9 cellular contexts compared by ENCODE assay signal in genomic region chr9:128911529-128912035, GRCh38. TPM values are rescaled to one million over a fixed set of nuclear protein-coding genes. Genes with fewer than 3 reads are reported as not detected.
A peak's percentile ranks its signal among the peaks of the same experiment; 100 is the strongest.
DNase-seq lines count a peak whose midpoint lies in the region; ATAC-seq lines count a peak whose summit lies in the region.
"Had no signal": no experiment of that assay in that cellular context is flagged by ENCODE, and none has a peak within 500 bp of the region (broad histone marks: within the 10 kb centered on the region; RNA-seq: fewer than 3 reads in every experiment).

No MANE protein-coding gene starts in this region.

- H3K9me3 Mint-ChIP-seq in activated T-helper 17 cell treated with anti-CD3 and anti-CD28 coated beads, Interleukin-2, amount 50 U/mL, for 72 hours = no peaks in the 10 kb centered on the region

- H3K9ac ChIP-seq in GM23248 (no peak overlapping the region), skeletal muscle satellite cell (ENCODE audit: low read depth, low read length) (peak overlapping the region; percentile 41)

- peaks cover 91% of the 10 kb centered on the region for H3K79me2 ChIP-seq in GM23248 (ENCODE audit: insufficient read depth)

- H3K9me2 ChIP-seq in GM23248 (ENCODE audit: insufficient read depth) = no peaks in the 10 kb centered on the region

- 1% methylated on average over 8 of the region's 8 CpGs for WGBS in GM23248 (ENCODE audit: low coverage in 1 of 2, low lambda C conversion rate in 2 of 2, missing lambda C conversion rate in 2 of 2), 2 experiments

- no peaks in the 10 kb centered on the region for H3K27me3 Mint-ChIP-seq in activated T-helper 17 cell treated with anti-CD3 and anti-CD28 coated beads, Interleukin-2, amount 50 U/mL, for 72 hours

- H3K4me1 ChIP-seq in GM23248 (ENCODE audit: insufficient read depth) (peaks cover 35% of the 10 kb centered on the region), skeletal muscle satellite cell (ENCODE audit: control insufficient read depth, insufficient read depth, low read length) (peaks cover 62% of the 10 kb centered on the region)

- H3K4me3 ChIP-seq in GM23248 (peak overlapping the region; percentile 28; the same call in 1 of the 2 replicates), skeletal muscle satellite cell (ENCODE audit: low read length) (peak overlapping the region; percentile 47)

- H3K4me3 Mint-ChIP-seq in activated T-helper 17 cell treated with anti-CD3 and anti-CD28 coated beads, Interleukin-2, amount 50 U/mL, for 72 hours = peak overlapping the region; percentile 58

- peaks cover 18% of the 10 kb centered on the region for H3K4me1 Mint-ChIP-seq in activated T-helper 17 cell treated with anti-CD3 and anti-CD28 coated beads, Interleukin-2, amount 50 U/mL, for 72 hours

- H3K36me3 ChIP-seq in GM23248 (ENCODE audit: low read depth) (peaks cover 10% of the 10 kb centered on the region; the same call in 1 of the 2 replicates), skeletal muscle satellite cell (ENCODE audit: insufficient read depth, low read length) (peaks cover 83% of the 10 kb centered on the region)

- peak overlapping the region; percentile 91 for H3K27ac Mint-ChIP-seq in activated T-helper 17 cell treated with anti-CD3 and anti-CD28 coated beads, Interleukin-2, amount 50 U/mL, for 72 hours

- H3K9me3 ChIP-seq in GM23248 (ENCODE audit: low read depth) (no peaks in the 10 kb centered on the region), skeletal muscle satellite cell (replicated peaks; ENCODE audit: low read length) (no peaks in the 10 kb centered on the region)

- H4K20me1 ChIP-seq in GM23248 (ENCODE audit: insufficient read depth) = no peaks in the 10 kb centered on the region

- no peak overlapping the region for H2AFZ ChIP-seq in GM23248

- ATAC-seq in activated T-helper 17 cell treated with anti-CD3 and anti-CD28 coated beads, Interleukin-2, amount 50 U/mL, for 72 hours (replicated peaks) = no peak
- ATAC-seq in HG03521 (IDR thresholded peaks at IDR 0.05; ENCODE audit: unreplicated experiment) (no peak), GM18519 (IDR thresholded peaks at IDR 0.05; ENCODE audit: low FRiP score, unreplicated experiment) (no peak), GM21515 (IDR thresholded peaks at IDR 0.05; ENCODE audit: unreplicated experiment) (no peak)

- H3K4me2 ChIP-seq in GM23248 (ENCODE audit: unreplicated experiment) = peak overlapping the region; percentile 77
- H3K4me2 ChIP-seq in skeletal muscle satellite cell (ENCODE audit: low read length) = peak overlapping the region; percentile 68

- H3K27me3 ChIP-seq in GM23248 (replicated peaks; ENCODE audit: insufficient read depth) = no peaks in the 10 kb centered on the region
- H3K27me3 ChIP-seq in skeletal muscle satellite cell (ENCODE audit: control insufficient read depth, insufficient read depth, low read length) = no peaks in the 10 kb centered on the region

- H3K27ac ChIP-seq in GM23248 = peak overlapping the region; percentile 68

- peak; percentile 65 for DNase-seq in GM23248
- peak; percentile 77 for DNase-seq in hepatic stellate cell (ENCODE audit: low spot score)
- no peak for DNase-seq in GOT3 (lab: John Stamatoyannopoulos, UW)
- DNase-seq: NCI-H526 treated with DMSO at 0.1 percent for 48 hours had no signal

- H3F3A ChIP-seq in GM23248 (ENCODE audit: insufficient read depth) = peaks cover 17% of the 10 kb centered on the region

- H3K36me3 Mint-ChIP-seq in activated T-helper 17 cell treated with anti-CD3 and anti-CD28 coated beads, Interleukin-2, amount 50 U/mL, for 72 hours (ENCODE audit: low read depth) = peaks cover 68% of the 10 kb centered on the region

- in situ Hi-C loops in GM23248 (cut with MboI) = no loop called here

RNA-seq across cellular contexts. Expression of gene PHYHD1, which starts 9.2 kb away (rescaled TPM):
- total RNA-seq in GM23248 (2014; rRNA removed; shearing (Covaris generic)) = 4.4 and 4.7 TPM in 2 replicates
- 7.4 and 8.6 TPM in 2 replicates for polyA plus RNA-seq in GM23248 (2016; fragmentation: Nextera tagmentation; extraction: Ambion mirVana)
- total RNA-seq in activated T-helper 17 cell treated with anti-CD3 and anti-CD28 coated beads, Interleukin-2, amount 50 U/mL, for 72 hours = under 1 TPM in 1 of 2 donors, not detected in 1; 0.77 TPM
- total RNA-seq in skeletal muscle satellite cell (2012; rRNA removed) = 4.8 and 7.9 TPM in 2 replicates

RNA-seq across cellular contexts. Expression of gene LRRC8A, which starts 29.6 kb away (rescaled TPM):
- total RNA-seq in GM23248 (2014; rRNA removed; shearing (Covaris generic)) = 35.2 and 37.9 TPM in 2 replicates
- 35.6 and 36.5 TPM in 2 replicates for polyA plus RNA-seq in GM23248 (2016; fragmentation: Nextera tagmentation; extraction: Ambion mirVana)
- total RNA-seq in activated T-helper 17 cell treated with anti-CD3 and anti-CD28 coated beads, Interleukin-2, amount 50 U/mL, for 72 hours = 10 to 100 TPM; 19.3 to 24.5 TPM
- total RNA-seq in skeletal muscle satellite cell (2012; rRNA removed) = 30.2 and 36.7 TPM in 2 replicates

RNA-seq across cellular contexts. Expression of gene KYAT1, which starts 29.8 kb away (rescaled TPM):
- total RNA-seq in GM23248 (2014; rRNA removed; shearing (Covaris generic)) = 5.1 and 5.8 TPM in 2 replicates
- polyA plus RNA-seq in GM23248 (2016; fragmentation: Nextera tagmentation; extraction: Ambion mirVana) = 4.4 and 5.5 TPM in 2 replicates
- 10 to 100 TPM; 20.1 to 29.6 TPM for total RNA-seq in activated T-helper 17 cell treated with anti-CD3 and anti-CD28 coated beads, Interleukin-2, amount 50 U/mL, for 72 hours
- 6.1 and 8.3 TPM in 2 replicates for total RNA-seq in skeletal muscle satellite cell (2012; rRNA removed)

RNA-seq across cellular contexts. Expression of gene DOLK, which starts 35.8 kb away (rescaled TPM):
- 31.1 and 36.1 TPM in 2 replicates for total RNA-seq in GM23248 (2014; rRNA removed; shearing (Covaris generic))
- polyA plus RNA-seq in GM23248 (2016; fragmentation: Nextera tagmentation; extraction: Ambion mirVana) = 29.6 and 31.7 TPM in 2 replicates
- total RNA-seq in activated T-helper 17 cell treated with anti-CD3 and anti-CD28 coated beads, Interleukin-2, amount 50 U/mL, for 72 hours = 1 to 10 TPM; 5.3 to 8.5 TPM
- total RNA-seq in skeletal muscle satellite cell (2012; rRNA removed) = 19.0 and 22.3 TPM in 2 replicates

RNA-seq across cellular contexts. Expression of gene NUP188, which starts 35.9 kb away (rescaled TPM):
- total RNA-seq in GM23248 (2014; rRNA removed; shearing (Covaris generic)) = 45.9 and 57.0 TPM in 2 replicates
- 24.9 and 25.7 TPM in 2 replicates for polyA plus RNA-seq in GM23248 (2016; fragmentation: Nextera tagmentation; extraction: Ambion mirVana)
- total RNA-seq in activated T-helper 17 cell treated with anti-CD3 and anti-CD28 coated beads, Interleukin-2, amount 50 U/mL, for 72 hours = 100 to 1,000 TPM; 110 to 115 TPM
- total RNA-seq in skeletal muscle satellite cell (2012; rRNA removed) = 42.6 and 47.2 TPM in 2 replicates
